7 cellular contexts compared by ENCODE assay signal in the genomic region with DNA sequence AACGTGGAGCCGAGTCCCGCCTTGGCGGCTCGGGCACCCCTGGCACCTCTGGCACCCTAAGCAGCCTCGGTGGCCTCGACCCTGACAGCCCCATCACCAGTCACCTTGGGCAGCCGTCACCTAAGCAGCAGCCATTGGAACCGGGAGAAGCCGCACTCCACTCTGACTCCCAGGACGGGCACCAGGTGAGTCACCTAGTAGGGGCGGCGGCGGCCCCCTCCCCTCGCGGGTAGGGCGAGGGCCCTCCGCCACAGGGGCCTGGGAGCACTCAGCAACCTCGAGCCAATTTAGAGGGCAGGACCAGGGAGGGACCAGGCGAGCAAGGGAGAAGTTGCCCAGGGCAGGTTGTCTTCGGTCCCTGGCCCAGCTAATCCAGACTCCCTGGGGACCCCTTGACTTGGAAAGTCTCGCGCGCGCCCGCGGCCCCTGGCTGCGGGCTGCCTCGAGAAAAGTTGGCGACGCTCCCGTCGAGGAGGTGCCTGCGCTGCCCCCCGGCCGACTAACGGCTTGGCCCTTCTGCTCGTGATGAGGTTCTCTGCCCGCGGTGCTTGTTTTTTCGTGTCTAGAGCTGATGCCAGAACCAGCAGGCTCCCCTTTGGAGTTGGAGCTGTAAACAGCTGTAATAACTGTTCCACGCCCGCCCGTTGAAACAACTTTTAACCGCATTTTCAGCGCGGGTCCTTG. TPM values are rescaled to one million over a fixed set of nuclear protein-coding genes. Genes with fewer than 3 reads are reported as not detected.
DNase-seq lines count a peak whose midpoint lies in the region; TF ChIP-seq lines count a peak whose summit lies in the region.

No MANE protein-coding gene starts in this region.

- no peaks in the 10 kb centered on the region for H3K9me3 ChIP-seq in esophagus squamous epithelium

- intact Hi-C loops in activated CD4-positive, alpha-beta memory T cell treated with anti-CD3 and anti-CD28 coated beads for 36 hours (cut with micrococcal nuclease), result loop anchor here (5.0 kb wide), 5 partner anchors 124 to 789 kb away; a partner anchor contains a TSS
- intact Hi-C loops in esophagus squamous epithelium (cut with DNase I), result no loop called here

- no peaks in the 10 kb centered on the region for H3K36me3 ChIP-seq in esophagus squamous epithelium

- no peak for TF ChIP-seq CTCF in esophagus squamous epithelium (IDR thresholded peaks at IDR 0.05)
- no peak for TF ChIP-seq CTCF in nephron (IDR thresholded peaks at IDR 0.05; ENCODE audit: unreplicated experiment in 3 of 3)

- WGBS in esophagus squamous epithelium, 2 donors, result 32% methylated on average over 17 of the region's 47 CpGs; no CpG with 5 or more reads in 1 of the 2 donors

- DNase-seq in HK-2 (ENCODE audit: unreplicated experiment), result peak; percentile 14
- DNase-seq in activated CD4-positive, alpha-beta memory T cell treated with anti-CD3 and anti-CD28 coated beads for 36 hours, result peak; percentile 22
- no peak for DNase-seq in esophagus squamous epithelium (lab: John Stamatoyannopoulos, UW)
- DNase-seq in cortex of kidney (lab: John Stamatoyannopoulos, UW), result no peak
- DNase-seq in UCSD-AML1 (lab: John Stamatoyannopoulos, UW; ENCODE audit: unreplicated experiment), result no peak
- DNase-seq in occipital lobe (lab: John Stamatoyannopoulos, UW), result no peak

- peak overlapping the region; percentile 44 to 74 (median 56) for H3K4me3 ChIP-seq in esophagus squamous epithelium

- peaks cover 24% of the 10 kb centered on the region for H3K4me1 Mint-ChIP-seq in activated CD4-positive, alpha-beta memory T cell treated with anti-CD3 and anti-CD28 coated beads for 36 hours (ENCODE audit: low read depth)
- peaks cover 24% of the 10 kb centered on the region for H3K4me1 Mint-ChIP-seq in nephron

- H3K9me3 Mint-ChIP-seq in activated CD4-positive, alpha-beta memory T cell treated with anti-CD3 and anti-CD28 coated beads for 36 hours, result no peaks in the 10 kb centered on the region
- peaks cover 3% of the 10 kb centered on the region for H3K9me3 Mint-ChIP-seq in nephron

- H3K27ac ChIP-seq in esophagus squamous epithelium, result peak overlapping the region in 1 of 4 donors; percentile 39

- peaks cover 0 to 26% (median 0%) of the 10 kb centered on the region in 3 donors for H3K4me1 ChIP-seq in esophagus squamous epithelium

- CTCF ChIA-PET in activated CD4-positive, alpha-beta memory T cell treated with anti-CD3 and anti-CD28 coated beads for 36 hours (lab: Charles Lee), result interaction anchor here (1.0 to 2.0 kb wide), 2 partner anchors 414 to 481 kb away, joined by 3 to 6 read pairs; no protein-coding TSS in a partner anchor

- H3K27me3 Mint-ChIP-seq in activated CD4-positive, alpha-beta memory T cell treated with anti-CD3 and anti-CD28 coated beads for 36 hours, result peaks cover 4% of the 10 kb centered on the region
- H3K27me3 Mint-ChIP-seq in nephron (ENCODE audit: low read depth), result no peaks in the 10 kb centered on the region

- no peaks in the 10 kb centered on the region for H3K27me3 ChIP-seq in esophagus squamous epithelium

- POLR2A ChIA-PET in activated CD4-positive, alpha-beta memory T cell treated with anti-CD3 and anti-CD28 coated beads for 36 hours (lab: Charles Lee), result no interaction called here

- no peak overlapping the region for H3K27ac Mint-ChIP-seq in activated CD4-positive, alpha-beta memory T cell treated with anti-CD3 and anti-CD28 coated beads for 36 hours
- H3K27ac Mint-ChIP-seq in nephron, result peak overlapping the region in 1 of 3 experiments; percentile 72

- H3K4me3 Mint-ChIP-seq in activated CD4-positive, alpha-beta memory T cell treated with anti-CD3 and anti-CD28 coated beads for 36 hours, result peak overlapping the region; percentile 79
- peak overlapping the region; percentile 86 to 95 (median 93) for H3K4me3 Mint-ChIP-seq in nephron

- no peaks in the 10 kb centered on the region for H3K36me3 Mint-ChIP-seq in activated CD4-positive, alpha-beta memory T cell treated with anti-CD3 and anti-CD28 coated beads for 36 hours
- H3K36me3 Mint-ChIP-seq in nephron (ENCODE audit: low read depth), result no peaks in the 10 kb centered on the region

- no peak for TF ChIP-seq POLR2A in esophagus squamous epithelium (IDR thresholded peaks at IDR 0.05)

RNA-seq across cellular contexts. Expression of a gene that starts 0.7 kb away (rescaled TPM):
- 1 to 10 TPM; 3.3 to 4.2 TPM for total RNA-seq in activated CD4-positive, alpha-beta memory T cell treated with anti-CD3 and anti-CD28 coated beads for 36 hours
- 1 to 10 TPM; 1.5 to 2.9 (median 2.4) TPM for total RNA-seq in esophagus squamous epithelium
- total RNA-seq in occipital lobe, result 5.5 TPM

Comparison
In these comparisons a context has a peak if more than half of its experiments do, and no peak if none do; other contexts are left out.
1. DNase-seq: peak in HK-2 (single experiment) and activated CD4-positive, alpha-beta memory T cell treated with anti-CD3 and anti-CD28 coated beads for 36 hours (single experiment); none in esophagus squamous epithelium (single experiment), cortex of kidney (single experiment), UCSD-AML1 (single experiment) and occipital lobe (single experiment).